Comparison of ENCODE assay signal across 8 cellular contexts in genomic region chr2:161077367-161078210, GRCh38.
DNase-seq lines count a peak whose midpoint lies in the region; ATAC-seq, FAIRE-seq and TF ChIP-seq lines count a peak whose summit lies in the region.

No MANE protein-coding gene starts in this region.

- no peaks in the 10 kb centered on the region for H3K9me3 ChIP-seq in astrocyte (ENCODE audit: insufficient read depth, low read depth, low read length)

- H3K36me3 ChIP-seq in astrocyte (ENCODE audit: insufficient read depth, low read length) = no peaks in the 10 kb centered on the region
- no peaks in the 10 kb centered on the region for H3K36me3 ChIP-seq in urinary bladder (ENCODE audit: insufficient read depth)

- H3K36me3 Mint-ChIP-seq in T-helper 1 cell treated with Interleukin-12 subunit alpha and Interleukin-12 subunit beta and Interleukin-4 antibody, amounts not matched to agents 30 μg/mL and 1 μg/mL, for 36 hours (ENCODE audit: low read depth) = peaks cover 13% of the 10 kb centered on the region
- H3K36me3 Mint-ChIP-seq in astrocyte (ENCODE audit: low read depth, unreplicated experiment) = peaks cover 2% of the 10 kb centered on the region
- H3K36me3 Mint-ChIP-seq in natural killer cell treated with Interleukin-12 subunit alpha and Interleukin-12 subunit beta and Interleukin-15 and Interleukin-18, amount 100 ng/mL, for 72 hours = peaks cover 13% of the 10 kb centered on the region
- H3K36me3 Mint-ChIP-seq in osteocyte (ENCODE audit: unreplicated experiment) = no peaks in the 10 kb centered on the region

- no peaks in the 10 kb centered on the region for H3K27me3 Mint-ChIP-seq in T-helper 1 cell treated with Interleukin-12 subunit alpha and Interleukin-12 subunit beta and Interleukin-4 antibody, amounts not matched to agents 30 μg/mL and 1 μg/mL, for 36 hours (ENCODE audit: low read depth)
- H3K27me3 Mint-ChIP-seq in astrocyte (ENCODE audit: low read depth, unreplicated experiment) = no peaks in the 10 kb centered on the region
- no peaks in the 10 kb centered on the region for H3K27me3 Mint-ChIP-seq in natural killer cell treated with Interleukin-12 subunit alpha and Interleukin-12 subunit beta and Interleukin-15 and Interleukin-18, amount 100 ng/mL, for 72 hours
- no peaks in the 10 kb centered on the region for H3K27me3 Mint-ChIP-seq in osteocyte (ENCODE audit: unreplicated experiment)

- no peaks in the 10 kb centered on the region for H4K20me1 ChIP-seq in astrocyte (ENCODE audit: insufficient read depth, low read length)

- ATAC-seq in GM18868 (IDR thresholded peaks at IDR 0.05; ENCODE audit: unreplicated experiment) (peak; percentile 88), HG03060 (IDR thresholded peaks at IDR 0.05; ENCODE audit: low read depth, unreplicated experiment) (peak; percentile 72)
- ATAC-seq in natural killer cell treated with Interleukin-12 subunit alpha and Interleukin-12 subunit beta and Interleukin-15 and Interleukin-18, amount 100 ng/mL, for 72 hours = peak; percentile 86 to 90

- TF ChIP-seq CTCF in astrocyte (IDR thresholded peaks at IDR 0.05; ENCODE audit: insufficient read depth, low read depth, low read length) (no peak), osteocyte (IDR thresholded peaks at IDR 0.05) (no peak)

- peak overlapping the region; percentile 94 for H3K27ac Mint-ChIP-seq in T-helper 1 cell treated with Interleukin-12 subunit alpha and Interleukin-12 subunit beta and Interleukin-4 antibody, amounts not matched to agents 30 μg/mL and 1 μg/mL, for 36 hours
- H3K27ac Mint-ChIP-seq in astrocyte (ENCODE audit: unreplicated experiment) (no peak overlapping the region), osteocyte (ENCODE audit: unreplicated experiment) (no peak overlapping the region)
- H3K27ac Mint-ChIP-seq in natural killer cell treated with Interleukin-12 subunit alpha and Interleukin-12 subunit beta and Interleukin-15 and Interleukin-18, amount 100 ng/mL, for 72 hours = peak overlapping the region; percentile 90 to 95

- DNase-seq in astrocyte (ENCODE audit: low read depth) = peak; percentile 50
- peak; percentile 91 for DNase-seq in natural killer cell treated with Interleukin-12 subunit alpha and Interleukin-12 subunit beta and Interleukin-15 and Interleukin-18, amount 100 ng/mL, for 72 hours (ENCODE audit: low spot score)
- no peak for DNase-seq in osteocyte (ENCODE audit: extremely low spot score, unreplicated experiment)
- no peak for DNase-seq in ecto neural progenitor cell (ENCODE audit: low spot score)

- no peaks in the 10 kb centered on the region for H3K4me1 ChIP-seq in astrocyte (ENCODE audit: insufficient read depth, low read length)
- no peaks in the 10 kb centered on the region for H3K4me1 ChIP-seq in urinary bladder (ENCODE audit: insufficient read depth)

- peak overlapping the region; percentile 58 for H3K4me3 Mint-ChIP-seq in T-helper 1 cell treated with Interleukin-12 subunit alpha and Interleukin-12 subunit beta and Interleukin-4 antibody, amounts not matched to agents 30 μg/mL and 1 μg/mL, for 36 hours
- H3K4me3 Mint-ChIP-seq in astrocyte (ENCODE audit: unreplicated experiment) (no peak overlapping the region), osteocyte (ENCODE audit: unreplicated experiment) (no peak overlapping the region)
- peak overlapping the region; percentile 76 for H3K4me3 Mint-ChIP-seq in natural killer cell treated with Interleukin-12 subunit alpha and Interleukin-12 subunit beta and Interleukin-15 and Interleukin-18, amount 100 ng/mL, for 72 hours

- no peak overlapping the region for H3K4me2 ChIP-seq in astrocyte (ENCODE audit: low read length)

- 59% methylated on average over 5 of the region's 5 CpGs for WGBS in urinary bladder

- FAIRE-seq in astrocyte (lab: Jason Lieb, UNC) = no peak

- H3K4me3 ChIP-seq in astrocyte (ENCODE audit: insufficient read depth, low read depth, low read length) (no peak overlapping the region), urinary bladder (ENCODE audit: low read depth, low read length) (no peak overlapping the region)

- no peaks in the 10 kb centered on the region for H3K79me2 ChIP-seq in astrocyte (ENCODE audit: insufficient read depth, low read length)

- H3K9me3 Mint-ChIP-seq in T-helper 1 cell treated with Interleukin-12 subunit alpha and Interleukin-12 subunit beta and Interleukin-4 antibody, amounts not matched to agents 30 μg/mL and 1 μg/mL, for 36 hours = peaks cover 15% of the 10 kb centered on the region
- H3K9me3 Mint-ChIP-seq in astrocyte (ENCODE audit: unreplicated experiment) (no peaks in the 10 kb centered on the region), osteocyte (ENCODE audit: unreplicated experiment) (peaks cover 6% of the 10 kb centered on the region)
- peaks cover 4% of the 10 kb centered on the region for H3K9me3 Mint-ChIP-seq in natural killer cell treated with Interleukin-12 subunit alpha and Interleukin-12 subunit beta and Interleukin-15 and Interleukin-18, amount 100 ng/mL, for 72 hours

- no peak overlapping the region for H3K9ac ChIP-seq in astrocyte (ENCODE audit: low read length)

- H3K4me1 Mint-ChIP-seq in T-helper 1 cell treated with Interleukin-12 subunit alpha and Interleukin-12 subunit beta and Interleukin-4 antibody, amounts not matched to agents 30 μg/mL and 1 μg/mL, for 36 hours (ENCODE audit: low read depth) = peaks cover 52% of the 10 kb centered on the region
- peaks cover 7% of the 10 kb centered on the region for H3K4me1 Mint-ChIP-seq in astrocyte (ENCODE audit: low read depth, unreplicated experiment)
- peaks cover 71 to 80% of the 10 kb centered on the region in 2 donors for H3K4me1 Mint-ChIP-seq in natural killer cell treated with Interleukin-12 subunit alpha and Interleukin-12 subunit beta and Interleukin-15 and Interleukin-18, amount 100 ng/mL, for 72 hours (ENCODE audit: low read depth in 2 of 2)
- no peaks in the 10 kb centered on the region for H3K4me1 Mint-ChIP-seq in osteocyte (ENCODE audit: unreplicated experiment)

- no peaks in the 10 kb centered on the region for H3K27me3 ChIP-seq in astrocyte (ENCODE audit: insufficient read depth, low read length)

- H3K27ac ChIP-seq in astrocyte (ENCODE audit: low read depth, low read length) (no peak overlapping the region), urinary bladder (ENCODE audit: low read depth) (peak overlapping the region; percentile 60)

- no peak overlapping the region for H2AFZ ChIP-seq in astrocyte (ENCODE audit: low read depth, low read length)

Comparison
In these comparisons a context has a peak if more than half of its experiments do, and no peak if none do; other contexts are left out.
1. H3K27ac Mint-ChIP-seq: peak in T-helper 1 cell treated with Interleukin-12 subunit alpha and Interleukin-12 subunit beta and Interleukin-4 antibody, amounts not matched to agents 30 μg/mL and 1 μg/mL, for 36 hours (single experiment) and natural killer cell treated with Interleukin-12 subunit alpha and Interleukin-12 subunit beta and Interleukin-15 and Interleukin-18, amount 100 ng/mL, for 72 hours (2 of 2); none in astrocyte (single experiment) and osteocyte (single experiment).
2. H3K4me3 Mint-ChIP-seq: peak in T-helper 1 cell treated with Interleukin-12 subunit alpha and Interleukin-12 subunit beta and Interleukin-4 antibody, amounts not matched to agents 30 μg/mL and 1 μg/mL, for 36 hours (single experiment) and natural killer cell treated with Interleukin-12 subunit alpha and Interleukin-12 subunit beta and Interleukin-15 and Interleukin-18, amount 100 ng/mL, for 72 hours (single experiment); none in astrocyte (single experiment) and osteocyte (single experiment).
3. DNase-seq: peak in astrocyte (single experiment) and natural killer cell treated with Interleukin-12 subunit alpha and Interleukin-12 subunit beta and Interleukin-15 and Interleukin-18, amount 100 ng/mL, for 72 hours (single experiment); none in osteocyte (single experiment) and ecto neural progenitor cell (single experiment).
4. Peak in every context shown above with its lines, with median percentiles within 50 percentile points of each other: ATAC-seq.